In the genomic region with DNA sequence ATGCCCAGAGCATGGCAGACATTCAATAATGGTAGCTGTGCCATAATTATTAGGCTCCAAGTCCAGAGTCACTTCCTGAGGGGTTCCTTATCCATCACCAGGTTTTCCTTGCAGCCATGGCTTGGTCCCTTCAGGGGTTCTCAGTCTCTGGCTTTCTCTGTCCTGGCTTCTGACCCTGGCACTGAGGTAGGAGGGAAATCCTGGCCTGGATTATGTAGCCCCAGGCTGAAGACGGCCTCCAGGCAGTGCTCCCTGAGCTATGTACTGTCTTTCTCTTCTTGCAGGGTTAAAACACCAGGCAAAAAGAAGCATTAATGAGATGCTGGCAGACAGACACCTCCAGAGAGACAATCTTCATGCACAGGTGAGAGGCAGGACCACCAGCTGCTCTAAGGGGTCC, we compare ENCODE assay signal across 9 cellular contexts. TPM values are rescaled to one million over a fixed set of nuclear protein-coding genes. Genes with fewer than 3 reads are reported as not detected.
DNase-seq lines count a peak whose midpoint lies in the region; TF ChIP-seq lines count a peak whose summit lies in the region.
"Had no signal": no experiment of that assay in that cellular context is flagged by ENCODE, and none has a peak within 500 bp of the region (broad histone marks: within the 10 kb centered on the region; RNA-seq: fewer than 3 reads in every experiment).

No MANE protein-coding gene starts in this region.

- POLR2A ChIA-PET in CD8-positive, alpha-beta memory T cell (lab: Charles Lee) = no interaction called here

- H3K4me1 Mint-ChIP-seq in CD8-positive, alpha-beta memory T cell = no peaks in the 10 kb centered on the region

- H3K4me3 ChIP-seq in HFF-Myc (replicated peaks; ENCODE audit: low read depth, low read length) (no peak overlapping the region), cardiac fibroblast (replicated peaks in 1 of 2; ENCODE audit: low read depth in 2 of 2, low read length in 2 of 2) (no peak overlapping the region)
- no peak overlapping the region for H3K4me3 ChIP-seq in CD8-positive, alpha-beta memory T cell (ENCODE audit: low read length)

- H3K4me1 ChIP-seq in CD8-positive, alpha-beta memory T cell (ENCODE audit: insufficient read depth, low read length) = no peaks in the 10 kb centered on the region

- H3K27me3 Mint-ChIP-seq in CD8-positive, alpha-beta memory T cell = peaks cover 3 to 10% of the 10 kb centered on the region in 2 donors

- H3K9me3 ChIP-seq in CD8-positive, alpha-beta memory T cell (ENCODE audit: low read length) = no peaks in the 10 kb centered on the region

- TF ChIP-seq CTCF in HFF-Myc (IDR thresholded peaks at IDR 0.05; ENCODE audit: low read depth, low read length, missing control alignments) (no peak), cardiac fibroblast (IDR thresholded peaks at IDR 0.05; ENCODE audit: low read depth, low read length) (no peak)

- DNase-seq in DMS53 treated with DMSO at 0.1 percent for 48 hours (lab: John Stamatoyannopoulos, UW; ENCODE audit: unreplicated experiment) (peak; percentile 66), HFF-Myc (ENCODE audit: extremely low read depth, low read depth) (peak; percentile 93), NCI-H82 treated with DMSO at 0.1 percent for 48 hours (lab: John Stamatoyannopoulos, UW; ENCODE audit: unreplicated experiment) (peak; percentile 37), cardiac fibroblast (ENCODE audit: low read depth in 2 of 2) (peak; percentile 96 to 97), lung microvascular endothelial cell (ENCODE audit: low read depth in 2 of 2) (peak; percentile 82 to 95), mesenteric fat pad (ENCODE audit: low spot score) (no peak)
- no peak for DNase-seq in CD8-positive, alpha-beta memory T cell
- no peak for DNase-seq in activated effector memory CD4-positive, alpha-beta T cell treated with Interleukin-2 at 50 U/mL for 16 hours

- H3K36me3 Mint-ChIP-seq in CD8-positive, alpha-beta memory T cell = no peaks in the 10 kb centered on the region

- no peak overlapping the region for H3K4me3 Mint-ChIP-seq in CD8-positive, alpha-beta memory T cell

- no peaks in the 10 kb centered on the region for H3K9me3 Mint-ChIP-seq in CD8-positive, alpha-beta memory T cell
- H3K9me3 Mint-ChIP-seq: nephron had no signal

- CTCF ChIA-PET in CD8-positive, alpha-beta memory T cell (lab: Charles Lee) = interaction anchor here (10.2 kb wide), 1 partner anchor 115 kb away, joined by 154 read pairs; the partner anchor contains the start of gene PADI2

- H3K27ac Mint-ChIP-seq in CD8-positive, alpha-beta memory T cell = no peak overlapping the region

- no peaks in the 10 kb centered on the region for H3K36me3 ChIP-seq in CD8-positive, alpha-beta memory T cell (ENCODE audit: insufficient read depth, low read length)

- no peaks in the 10 kb centered on the region for H3K27me3 ChIP-seq in CD8-positive, alpha-beta memory T cell (ENCODE audit: insufficient read depth, low read length, poor library complexity, severe bottlenecking)

- H3K27ac ChIP-seq in CD8-positive, alpha-beta memory T cell (ENCODE audit: low read depth, low read length) = no peak overlapping the region

RNA-seq across cellular contexts. Expression of gene PADI3, which starts 9.5 kb away (rescaled TPM):
- total RNA-seq in lung microvascular endothelial cell = under 0.01 TPM in 1 of 2 replicates, not detected in the other
- total RNA-seq in mesenteric fat pad = not detected
- not detected for total RNA-seq in CD8-positive, alpha-beta memory T cell
- not detected for polyA plus RNA-seq in CD8-positive, alpha-beta memory T cell

RNA-seq across cellular contexts. Expression of gene PADI1, which starts 34.5 kb away (rescaled TPM):
- total RNA-seq in lung microvascular endothelial cell (under 0.01 TPM in 1 of 2 replicates, not detected in the other), mesenteric fat pad (not detected)
- total RNA-seq in CD8-positive, alpha-beta memory T cell = not detected
- polyA plus RNA-seq in CD8-positive, alpha-beta memory T cell = not detected

Comparison
In these comparisons a context has a peak if more than half of its experiments do, and no peak if none do; other contexts are left out.
1. DNase-seq: peak in DMS53 treated with DMSO at 0.1 percent for 48 hours (single experiment), HFF-Myc (single experiment), NCI-H82 treated with DMSO at 0.1 percent for 48 hours (single experiment), cardiac fibroblast (2 of 2) and lung microvascular endothelial cell (2 of 2); none in mesenteric fat pad (single experiment), CD8-positive, alpha-beta memory T cell (0 of 5) and activated effector memory CD4-positive, alpha-beta T cell treated with Interleukin-2 at 50 U/mL for 16 hours (single experiment).